ENCODE assay signal across 8 cellular contexts in genomic region chr1:58784758-58785423, GRCh38. TPM values are rescaled to one million over a fixed set of nuclear protein-coding genes. Genes with fewer than 3 reads are reported as not detected.
DNase-seq lines count a peak whose midpoint lies in the region; ATAC-seq, FAIRE-seq and TF ChIP-seq lines count a peak whose summit lies in the region.

No MANE protein-coding gene starts in this region.

- no peak overlapping the region for H4K91ac ChIP-seq in neuronal stem cell (ENCODE audit: low read depth, low read length, poor library complexity)

- WGBS in neuronal stem cell (ENCODE audit: extremely low coverage in 2 of 2, insufficient read length in 2 of 2, insufficient replicate concordance in 1 of 2), 2 donors, result no CpG with 5 or more reads among the region's 56 CpGs

- H3K36me3 ChIP-seq in SJCRH30 (peaks cover 37% of the 10 kb centered on the region), neuronal stem cell (replicated peaks in 1 of 2; ENCODE audit: control insufficient read depth in 2 of 2, insufficient read depth in 2 of 2, low read length in 2 of 2) (no peaks in the 10 kb centered on the region), stomach smooth muscle (ENCODE audit: control insufficient read depth in 2 of 2, insufficient read depth in 2 of 2, low read length in 2 of 2) (peaks cover 0 to 3% of the 10 kb centered on the region in 2 donors)

- H2BK5ac ChIP-seq in neuronal stem cell (ENCODE audit: low read length), result no peak overlapping the region

- H3K4me3 Mint-ChIP-seq in activated naive CD4-positive, alpha-beta T cell treated with anti-CD3 and anti-CD28 coated beads for 36 hours, result peak overlapping the region; percentile 97

- H3K4me1 ChIP-seq in SJCRH30 (peaks cover 9% of the 10 kb centered on the region), neuronal stem cell (ENCODE audit: control insufficient read depth in 2 of 2, insufficient read depth in 1 of 2, low read depth in 1 of 2, low read length in 2 of 2) (peaks cover 9 to 23% of the 10 kb centered on the region in 2 donors), stomach smooth muscle (ENCODE audit: control insufficient read depth, insufficient read depth, low read length) (peaks cover 17% of the 10 kb centered on the region)

- FAIRE-seq in frontal cortex (lab: Jason Lieb, UNC), result no peak

- H2AFZ ChIP-seq in neuronal stem cell (ENCODE audit: low read length), result peak overlapping the region; percentile 93

- 0 out of 2 replicates have a peak, but pooled peaks cover 8% of the 10 kb centered on the region for H3K9me3 ChIP-seq in SJCRH30 (replicated peaks)
- peaks cover 0 to 6% of the 10 kb centered on the region in 2 donors for H3K9me3 ChIP-seq in neuronal stem cell (replicated peaks in 1 of 2; ENCODE audit: control insufficient read depth in 2 of 2, insufficient read depth in 1 of 2, low read depth in 1 of 2, low read length in 2 of 2)
- no peaks in the 10 kb centered on the region for H3K9me3 ChIP-seq in stomach smooth muscle (ENCODE audit: control insufficient read depth in 2 of 2, low read length in 2 of 2)

- H3K23ac ChIP-seq in neuronal stem cell (ENCODE audit: low read depth, low read length, poor library complexity), result peak overlapping the region; percentile 65

- H2BK120ac ChIP-seq in neuronal stem cell (ENCODE audit: low read depth, low read length), result no peak overlapping the region

- no peak for ATAC-seq in GM19328 (IDR thresholded peaks at IDR 0.05; ENCODE audit: unreplicated experiment)

- peak; percentile 43 for TF ChIP-seq POLR2A in GM10847 (IDR thresholded peaks at IDR 0.05; ENCODE audit: extremely low read depth, insufficient read length)

- peaks cover 16% of the 10 kb centered on the region for H3K4me1 Mint-ChIP-seq in activated naive CD4-positive, alpha-beta T cell treated with anti-CD3 and anti-CD28 coated beads for 36 hours (ENCODE audit: low read depth)

- H3K79me1 ChIP-seq in neuronal stem cell (ENCODE audit: low read depth, low read length), result peaks cover 3% of the 10 kb centered on the region

- no peaks in the 10 kb centered on the region for H3K27me3 Mint-ChIP-seq in activated naive CD4-positive, alpha-beta T cell treated with anti-CD3 and anti-CD28 coated beads for 36 hours (ENCODE audit: low read depth)

- peak overlapping the region; percentile 57 for H3K18ac ChIP-seq in neuronal stem cell (ENCODE audit: low read length)

- H3K4me2 ChIP-seq in neuronal stem cell (ENCODE audit: insufficient read depth, low read length, poor library complexity, severe bottlenecking), result peak overlapping the region; percentile 99

- peak; percentile 58 for TF ChIP-seq CTCF in LNCaP clone FGC (IDR thresholded peaks at IDR 0.05; ENCODE audit: control insufficient read depth, extremely low read depth, insufficient read depth)

- peaks cover 31% of the 10 kb centered on the region for H3K36me3 Mint-ChIP-seq in activated naive CD4-positive, alpha-beta T cell treated with anti-CD3 and anti-CD28 coated beads for 36 hours (ENCODE audit: low read depth)

- DNase-seq in LNCaP clone FGC (ENCODE audit: low read depth) (peak; percentile 79), SJCRH30 (peak; percentile 91 to 93), frontal cortex (ENCODE audit: low spot score in 2 of 2) (peak; percentile 47 to 64), neuronal stem cell (ENCODE audit: low spot score) (no peak)
- peak; percentile 81 for DNase-seq in activated naive CD4-positive, alpha-beta T cell treated with anti-CD3 and anti-CD28 coated beads for 36 hours

- intact Hi-C loops in activated naive CD4-positive, alpha-beta T cell treated with anti-CD3 and anti-CD28 coated beads for 36 hours (cut with micrococcal nuclease), result loop anchor here (1.0 to 5.0 kb wide), 21 partner anchors 30 to 1029 kb away; partner anchors contain the start of genes HOOK1, MYSM1 and OMA1

- H3K27me3 ChIP-seq in SJCRH30, result no peaks in the 10 kb centered on the region
- peaks cover 2 to 32% (median 29%) of the 10 kb centered on the region in 3 experiments for H3K27me3 ChIP-seq in neuronal stem cell (ENCODE audit: control insufficient read depth in 3 of 3, insufficient read depth in 3 of 3, low read depth in 1 of 3, low read length in 3 of 3)
- H3K27me3 ChIP-seq in stomach smooth muscle (ENCODE audit: control insufficient read depth in 1 of 2, insufficient read depth in 2 of 2, low read length in 2 of 2), result no peaks in the 10 kb centered on the region

- H3K4me3 ChIP-seq in LNCaP clone FGC (ENCODE audit: low read depth, low read length) (peak overlapping the region; percentile 92), SJCRH30 (peak overlapping the region; percentile 85), neuronal stem cell (ENCODE audit: low read length in 2 of 2) (peak overlapping the region; percentile 68 to 76), stomach smooth muscle (ENCODE audit: low read length in 2 of 2) (peak overlapping the region; percentile 76 to 98)

- H3K27ac Mint-ChIP-seq in activated naive CD4-positive, alpha-beta T cell treated with anti-CD3 and anti-CD28 coated beads for 36 hours, result peak overlapping the region; percentile 99

- H3K14ac ChIP-seq in neuronal stem cell (ENCODE audit: low read length), result no peak overlapping the region

- H4K8ac ChIP-seq in neuronal stem cell (ENCODE audit: low read depth, low read length), result no peak overlapping the region

- peaks cover 11% of the 10 kb centered on the region for H3K9me3 Mint-ChIP-seq in activated naive CD4-positive, alpha-beta T cell treated with anti-CD3 and anti-CD28 coated beads for 36 hours

- H2BK15ac ChIP-seq in neuronal stem cell (ENCODE audit: low read length), result no peak overlapping the region

- H2AK5ac ChIP-seq in neuronal stem cell (ENCODE audit: low read depth, low read length), result peak overlapping the region; percentile 58

- no peak overlapping the region for H3K9ac ChIP-seq in neuronal stem cell (ENCODE audit: low read depth, low read length, poor library complexity)
- H3K9ac ChIP-seq in stomach smooth muscle (ENCODE audit: low read length in 2 of 2), result peak overlapping the region; percentile 98 to 99

- no peak overlapping the region for H3K4ac ChIP-seq in neuronal stem cell (ENCODE audit: low read length)

- H2BK12ac ChIP-seq in neuronal stem cell (ENCODE audit: low read length), result no peak overlapping the region

- CTCF ChIA-PET in activated naive CD4-positive, alpha-beta T cell treated with anti-CD3 and anti-CD28 coated beads for 36 hours (lab: Charles Lee), result interaction anchor here (0.6 to 2.0 kb wide), 5 partner anchors 11 to 914 kb away, joined by 3 to 6 read pairs (median 5); no protein-coding TSS in a partner anchor

- peak overlapping the region; percentile 98 for H3K27ac ChIP-seq in SJCRH30
- no peak overlapping the region for H3K27ac ChIP-seq in neuronal stem cell (replicated peaks; ENCODE audit: low read length)
- H3K27ac ChIP-seq in stomach smooth muscle (ENCODE audit: low read length), result peak overlapping the region; percentile 99

RNA-seq across cellular contexts. Expression of gene JUN, which starts 1.0 kb away (rescaled TPM):
- 92.2 and 96.2 TPM in 2 replicates for total RNA-seq in SJCRH30 (2014; rRNA removed; shearing (Covaris generic))
- total RNA-seq in activated naive CD4-positive, alpha-beta T cell treated with anti-CD3 and anti-CD28 coated beads for 36 hours, result 10 to 100 TPM; 24.2 to 25.9 TPM
- 51.8 TPM for total RNA-seq in frontal cortex
- polyA plus RNA-seq in neuronal stem cell (2013, experiment 1 of 2), result 6.3 TPM
- polyA plus RNA-seq in neuronal stem cell (2013, experiment 2 of 2), result 6.3 TPM
